10 cellular contexts compared by ENCODE assay signal in genomic region chr10:33193867-33194521, GRCh38.
DNase-seq lines count a peak whose midpoint lies in the region; ATAC-seq and TF ChIP-seq lines count a peak whose summit lies in the region.
"Had no signal": no experiment of that assay in that cellular context is flagged by ENCODE, and none has a peak within 500 bp of the region (broad histone marks: within the 10 kb centered on the region; RNA-seq: fewer than 3 reads in every experiment).

No MANE protein-coding gene starts in this region.

- H3K4me1 ChIP-seq in mammary epithelial cell (ENCODE audit: insufficient read depth, low read length): peaks cover 13% of the 10 kb centered on the region
- H3K4me1 ChIP-seq in tibial artery: peaks cover 0 to 41% (median 11%) of the 10 kb centered on the region in 4 donors

- BruUV-seq in mammary epithelial cell (replicated peaks; lab: Mats Ljungman, UMichigan): TSS peak; percentile 1

- H4K20me1 ChIP-seq in mammary epithelial cell (ENCODE audit: insufficient read depth, low read length): no peaks in the 10 kb centered on the region

- H3K27ac Mint-ChIP-seq in glutamatergic neuron (ENCODE audit: unreplicated experiment): no peak overlapping the region
- H3K27ac Mint-ChIP-seq: activated T-cell treated with anti-CD3 and anti-CD28 coated beads, Interleukin-2, amount 50 U/mL, for 24 hours; effector memory CD8-positive, alpha-beta T cell had no signal

- TF ChIP-seq CTCF in mammary epithelial cell (conservative IDR thresholded peaks at IDR 0.05 in 1 of 2, IDR thresholded peaks at IDR 0.05 in 1 of 2; ENCODE audit: extremely low read depth in 1 of 2, insufficient read depth in 1 of 2, low read depth in 1 of 2, low read length in 2 of 2) (no peak), tibial artery (IDR thresholded peaks at IDR 0.05) (no peak), glutamatergic neuron (IDR thresholded peaks at IDR 0.05; ENCODE audit: partially characterized antibody, unreplicated experiment) (no peak)

- H3K36me3 Mint-ChIP-seq in glutamatergic neuron (ENCODE audit: unreplicated experiment): no peaks in the 10 kb centered on the region

- WGBS in mammary epithelial cell (ENCODE audit: low coverage, missing lambda C conversion rate): 64% methylated on average over 5 of the region's 5 CpGs

- H3K4me1 Mint-ChIP-seq in glutamatergic neuron (ENCODE audit: low read depth, unreplicated experiment): peaks cover 19% of the 10 kb centered on the region

- H3K9me3 ChIP-seq in mammary epithelial cell (replicated peaks; ENCODE audit: insufficient read depth, low read length): no peaks in the 10 kb centered on the region
- H3K9me3 ChIP-seq in tibial artery: no peaks in the 10 kb centered on the region

- TF ChIP-seq EP300 in Ishikawa (IDR thresholded peaks at IDR 0.05; ENCODE audit: borderline replicate concordance): no peak

- dilution Hi-C loops in mammary epithelial cell (cut with HindIII; ENCODE audit: low sequenced_read_pairs): loop anchor here (10.0 kb wide), 1 partner anchor 51 kb away; no protein-coding TSS in a partner anchor

- no peak overlapping the region for H3K4me3 Mint-ChIP-seq in glutamatergic neuron (ENCODE audit: unreplicated experiment)
- H3K4me3 Mint-ChIP-seq: activated T-cell treated with anti-CD3 and anti-CD28 coated beads, Interleukin-2, amount 50 U/mL, for 24 hours; effector memory CD8-positive, alpha-beta T cell had no signal

- H3K79me2 ChIP-seq in mammary epithelial cell (ENCODE audit: insufficient read depth, low read length): no peaks in the 10 kb centered on the region

- in situ Hi-C loops in mammary epithelial cell (cut with MboI; ENCODE audit: low sequenced_read_pairs in 2 of 2): no loop called here

- H2AFZ ChIP-seq in mammary epithelial cell (ENCODE audit: low read depth, low read length): no peak overlapping the region

- no peaks in the 10 kb centered on the region for H3K27me3 ChIP-seq in mammary epithelial cell (ENCODE audit: insufficient read depth, low read length)
- H3K27me3 ChIP-seq in tibial artery: no peaks in the 10 kb centered on the region

- intact Hi-C loops in mammary epithelial cell (cut with micrococcal nuclease) (loop anchor here (5.0 kb wide), 1 partner anchor 98 kb away; no protein-coding TSS in a partner anchor), tibial artery (cut with DNase I; ENCODE audit: low total_unique reads) (loop anchor here (2.0 to 10.0 kb wide), 3 partner anchors 75 to 1443 kb away; no protein-coding TSS in a partner anchor)

- no peak for ATAC-seq in GM18858 (IDR thresholded peaks at IDR 0.05; ENCODE audit: unreplicated experiment)
- ATAC-seq in HG03520 (IDR thresholded peaks at IDR 0.05; ENCODE audit: unreplicated experiment): no peak

- H3K4me2 ChIP-seq in mammary epithelial cell (ENCODE audit: insufficient read depth, low read depth, low read length): no peak overlapping the region

- H3K36me3 ChIP-seq in mammary epithelial cell (ENCODE audit: insufficient read depth, low read length) (peaks cover 39% of the 10 kb centered on the region), tibial artery (peaks cover 0 to 5% (median 0%) of the 10 kb centered on the region in 3 donors)

- H3K27ac ChIP-seq in mammary epithelial cell (ENCODE audit: insufficient read depth, low read depth, low read length) (peak overlapping the region; percentile 23), tibial artery (peak overlapping the region; percentile 54 to 60)

- TF ChIP-seq RAD21 in Ishikawa (IDR thresholded peaks at IDR 0.05; ENCODE audit: low read depth): no peak

- H3K4me3 ChIP-seq in mammary epithelial cell (replicated peaks in 1 of 3; ENCODE audit: insufficient read depth in 1 of 3, low read depth in 2 of 3, low read length in 3 of 3) (no peak overlapping the region), tibial artery (no peak overlapping the region)

- DNase-seq in mammary epithelial cell (peak; percentile 52), kidney tubule cell (ENCODE audit: low spot score) (peak; percentile 49), tibial artery (peak; percentile 64 to 72), glutamatergic neuron (no peak), cerebellar cortex (ENCODE audit: low spot score) (no peak)

- no peaks in the 10 kb centered on the region for H3K9me3 Mint-ChIP-seq in glutamatergic neuron (ENCODE audit: unreplicated experiment)
- H3K9me3 Mint-ChIP-seq: activated T-cell treated with anti-CD3 and anti-CD28 coated beads, Interleukin-2, amount 50 U/mL, for 24 hours; effector memory CD8-positive, alpha-beta T cell had no signal

- H3K27me3 Mint-ChIP-seq in glutamatergic neuron (ENCODE audit: unreplicated experiment): no peaks in the 10 kb centered on the region

- no peak overlapping the region for H3K9ac ChIP-seq in mammary epithelial cell (ENCODE audit: insufficient read depth, low read length)

- CTCF ChIA-PET in mammary epithelial cell (lab: Charles Lee; ENCODE audit: low non-redundant PET): no interaction called here

TF ChIP-seq in Ishikawa, 13 proteins besides CTCF, POLR2A, EP300 and RAD21:
- TF ChIP-seq MAX (IDR thresholded peaks at IDR 0.05) (no peak), CEBPB (IDR thresholded peaks at IDR 0.05) (0 out of 2 replicates have a peak, but pooled peaks have one; percentile 13)
TF ChIP-seq in Ishikawa: peak in this region for 1.

Comparison
In these comparisons a context has a peak if more than half of its experiments do, and no peak if none do; other contexts are left out.
1. DNase-seq: peak in mammary epithelial cell (single experiment), kidney tubule cell (single experiment) and tibial artery (2 of 2); none in glutamatergic neuron (single experiment) and cerebellar cortex (single experiment).